ENCODE assay signal across 1 cellular context in the genomic region with DNA sequence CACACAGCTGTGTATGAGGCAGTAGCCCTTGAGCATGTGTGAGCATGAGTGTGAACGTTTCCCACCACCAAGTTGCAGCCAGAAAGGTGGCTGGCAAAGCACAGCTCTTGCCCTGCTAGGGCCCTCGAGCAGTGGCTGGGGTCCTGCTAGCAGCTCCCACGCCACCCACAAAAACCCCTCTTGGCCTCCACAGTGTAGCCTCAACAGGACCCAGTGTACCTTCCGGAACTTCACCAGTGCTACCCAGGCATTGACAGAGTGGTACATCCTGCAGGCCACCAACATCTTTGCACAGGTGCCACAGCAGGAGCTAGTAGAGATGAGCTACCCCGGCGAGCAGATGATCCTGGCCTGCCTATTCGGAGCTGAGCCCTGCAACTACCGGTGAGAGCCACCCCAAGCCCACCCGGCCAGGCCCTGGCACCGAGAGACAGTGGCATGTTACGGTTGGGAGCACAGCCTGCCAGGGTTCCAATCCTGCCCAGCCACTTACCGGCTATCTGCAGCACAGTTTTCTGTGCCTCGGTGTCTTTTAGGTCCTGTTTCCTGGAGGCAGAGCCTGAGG.
TF ChIP-seq lines count a peak whose summit lies in the region.

No MANE protein-coding gene starts in this region.

TF ChIP-seq in SK-N-SH treated with all-trans-retinoic acid at 6 μM for 48 hours, 23 proteins besides CTCF, POLR2A, EP300 and RAD21 (continued from another document):
- TF ChIP-seq CSDC2 (CRISPR knock-in tag; IDR thresholded peaks at IDR 0.05) (no peak), PATZ1 (CRISPR knock-in tag; IDR thresholded peaks at IDR 0.05; ENCODE audit: borderline replicate concordance) (no peak), CREB5 (CRISPR knock-in tag; IDR thresholded peaks at IDR 0.05; ENCODE audit: low read depth) (no peak), ZNF70 (CRISPR knock-in tag; IDR thresholded peaks at IDR 0.05) (no peak), SNAI2 (CRISPR knock-in tag; IDR thresholded peaks at IDR 0.05) (no peak), BACH2 (CRISPR knock-in tag; IDR thresholded peaks at IDR 0.05; ENCODE audit: borderline replicate concordance) (no peak)
- TF ChIP-seq, protein P1, sequence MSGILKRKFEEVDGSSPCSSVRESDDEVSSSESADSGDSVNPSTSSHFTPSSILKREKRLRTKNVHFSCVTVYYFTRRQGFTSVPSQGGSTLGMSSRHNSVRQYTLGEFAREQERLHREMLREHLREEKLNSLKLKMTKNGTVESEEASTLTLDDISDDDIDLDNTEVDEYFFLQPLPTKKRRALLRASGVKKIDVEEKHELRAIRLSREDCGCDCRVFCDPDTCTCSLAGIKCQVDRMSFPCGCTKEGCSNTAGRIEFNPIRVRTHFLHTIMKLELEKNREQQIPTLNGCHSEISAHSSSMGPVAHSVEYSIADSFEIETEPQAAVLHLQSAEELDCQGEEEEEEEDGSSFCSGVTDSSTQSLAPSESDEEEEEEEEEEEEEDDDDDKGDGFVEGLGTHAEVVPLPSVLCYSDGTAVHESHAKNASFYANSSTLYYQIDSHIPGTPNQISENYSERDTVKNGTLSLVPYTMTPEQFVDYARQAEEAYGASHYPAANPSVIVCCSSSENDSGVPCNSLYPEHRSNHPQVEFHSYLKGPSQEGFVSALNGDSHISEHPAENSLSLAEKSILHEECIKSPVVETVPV (CRISPR knock-in tag; IDR thresholded peaks at IDR 0.05), result no peak
TF ChIP-seq in SK-N-SH treated with all-trans-retinoic acid at 6 μM for 48 hours: peak in this region for 0.
